Comparison of ENCODE assay signal across 20 cellular contexts in the genomic region with DNA sequence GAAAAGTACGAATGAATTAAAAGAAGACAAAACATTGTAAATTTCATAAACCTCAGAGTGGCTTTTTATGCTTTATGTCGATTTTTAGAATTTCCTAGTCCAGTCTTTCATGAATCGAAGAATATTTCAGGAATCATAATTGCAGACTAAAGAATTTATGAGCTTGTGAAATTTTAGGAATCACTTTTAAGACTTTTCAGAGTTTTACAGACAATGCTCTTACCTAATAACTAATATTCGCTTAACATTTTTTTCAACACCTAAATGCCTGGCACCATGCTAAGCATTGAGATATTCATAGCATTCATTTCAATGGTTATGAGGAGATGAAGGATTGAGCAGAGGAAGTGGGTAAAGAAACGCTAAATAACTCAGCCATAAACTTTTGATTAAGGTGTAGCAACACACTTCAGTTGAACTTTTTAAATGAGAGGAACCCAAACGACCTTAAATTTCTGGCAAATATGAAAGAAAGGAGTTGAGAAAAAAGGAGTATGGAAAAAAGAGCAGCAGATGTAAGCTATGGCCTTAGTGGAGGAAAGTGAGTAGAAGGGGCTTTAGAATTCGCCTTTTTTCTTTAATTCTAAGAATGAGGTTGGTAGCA. TPM values are rescaled to one million over a fixed set of nuclear protein-coding genes. Genes with fewer than 3 reads are reported as not detected.
DNase-seq lines count a peak whose midpoint lies in the region; ATAC-seq, FAIRE-seq and TF ChIP-seq lines count a peak whose summit lies in the region.
"Had no signal": no experiment of that assay in that cellular context is flagged by ENCODE, and none has a peak within 500 bp of the region (broad histone marks: within the 10 kb centered on the region; RNA-seq: fewer than 3 reads in every experiment).

No MANE protein-coding gene starts in this region.

- H3K27me3 Mint-ChIP-seq in activated T-cell treated with anti-CD3 and anti-CD28 coated beads, Interleukin-2, amount 50 U/mL, for 24 hours, result peaks cover 7% of the 10 kb centered on the region
- H3K27me3 Mint-ChIP-seq in progenitor cell of endocrine pancreas (peaks cover 27% of the 10 kb centered on the region), nephron progenitor cell (ENCODE audit: low read depth, poor library complexity) (peaks cover 62% of the 10 kb centered on the region)

- FAIRE-seq in K562 (lab: Jason Lieb, UNC) (no peak), GM19239 (lab: Jason Lieb, UNC) (no peak)
- FAIRE-seq: frontal cortex had no signal

- TF ChIP-seq CTCF in K562 (IDR thresholded peaks at IDR 0.05 in 2 of 3, conservative IDR thresholded peaks at IDR 0.05 in 1 of 3; ENCODE audit: insufficient read depth in 2 of 3, low read depth in 1 of 3, low read length in 3 of 3) (no peak), progenitor cell of endocrine pancreas (IDR thresholded peaks at IDR 0.05; ENCODE audit: unreplicated experiment) (no peak), nephron progenitor cell (IDR thresholded peaks at IDR 0.05) (no peak)

- intact Hi-C loops in K562 (cut with micrococcal nuclease), result no loop called here

- peak overlapping the region; percentile 90 for H3K27ac Mint-ChIP-seq in activated T-cell treated with anti-CD3 and anti-CD28 coated beads, Interleukin-2, amount 50 U/mL, for 24 hours
- peak overlapping the region; percentile 31 for H3K27ac Mint-ChIP-seq in progenitor cell of endocrine pancreas
- no peak overlapping the region for H3K27ac Mint-ChIP-seq in nephron progenitor cell
- H3K27ac Mint-ChIP-seq: CD14-positive monocyte had no signal

- no peak overlapping the region for H3K4me2 ChIP-seq in K562 (ENCODE audit: insufficient read depth, low read length)

- H3K27ac ChIP-seq in K562 (ENCODE audit: extremely low read depth, low read depth, low read length), result no peak overlapping the region
- H3K27ac ChIP-seq: colonic mucosa, HL-60, stomach had no signal

- H3K4me3 ChIP-seq in K562, result no peak overlapping the region
- H3K4me3 ChIP-seq: colonic mucosa, lung, stomach had no signal

- in situ Hi-C loops in K562 (cut with MboI), result no loop called here

- no peaks in the 10 kb centered on the region for H4K20me1 ChIP-seq in K562 (replicated peaks; ENCODE audit: control insufficient read depth, insufficient read depth, low read length)

- H3K36me3 Mint-ChIP-seq in activated T-cell treated with anti-CD3 and anti-CD28 coated beads, Interleukin-2, amount 50 U/mL, for 24 hours (ENCODE audit: low read depth), result peaks cover 10% of the 10 kb centered on the region
- H3K36me3 Mint-ChIP-seq in progenitor cell of endocrine pancreas (ENCODE audit: insufficient read depth), result peaks cover 1% of the 10 kb centered on the region
- H3K36me3 Mint-ChIP-seq in nephron progenitor cell (ENCODE audit: low read depth), result peaks cover 8% of the 10 kb centered on the region
- H3K36me3 Mint-ChIP-seq: naive B cell had no signal

- peaks cover 5% of the 10 kb centered on the region for H3K9me3 Mint-ChIP-seq in activated T-cell treated with anti-CD3 and anti-CD28 coated beads, Interleukin-2, amount 50 U/mL, for 24 hours
- H3K9me3 Mint-ChIP-seq in progenitor cell of endocrine pancreas (ENCODE audit: low read depth) (peaks cover 6% of the 10 kb centered on the region), nephron progenitor cell (peaks cover 23% of the 10 kb centered on the region)

- H2AFZ ChIP-seq in K562 (ENCODE audit: low read depth, low read length), result peak overlapping the region; percentile 53; the same call in 1 of the 2 replicates

- CTCF ChIA-PET in K562 (lab: Yijun Ruan, JAX; ENCODE audit: low intra/inter-chr PET ratio), result no interaction called here

- no peak for ATAC-seq in K562

- no peak for TF ChIP-seq POLR2A in K562 (conservative IDR thresholded peaks at IDR 0.05)

- POLR2A ChIA-PET in K562 (lab: Yijun Ruan, JAX), result no interaction called here

- H3K4me1 Mint-ChIP-seq in activated T-cell treated with anti-CD3 and anti-CD28 coated beads, Interleukin-2, amount 50 U/mL, for 24 hours (ENCODE audit: low read depth), result peaks cover 57% of the 10 kb centered on the region
- peaks cover 34% of the 10 kb centered on the region for H3K4me1 Mint-ChIP-seq in progenitor cell of endocrine pancreas (ENCODE audit: low read depth)
- H3K4me1 Mint-ChIP-seq in nephron progenitor cell, result peaks cover 14% of the 10 kb centered on the region

- WGBS in K562 (ENCODE audit: insufficient coverage, low coverage, missing lambda C conversion rate), result 19% methylated on average over 7 of the region's 7 CpGs

- 0 out of 5 replicates have a peak, but pooled peaks cover 0 to 3% of the 10 kb centered on the region in 2 experiments for H3K27me3 ChIP-seq in K562 (ENCODE audit: control insufficient read depth in 2 of 2, insufficient read depth in 2 of 2, low read length in 2 of 2)

- H3K4me1 ChIP-seq in K562 (replicated peaks in 1 of 2; ENCODE audit: control insufficient read depth in 2 of 2, insufficient read depth in 2 of 2, low read length in 2 of 2), result peaks cover 6 to 12% of the 10 kb centered on the region in 2 experiments; a peak in 4 of 5 replicates
- H3K4me1 ChIP-seq: colonic mucosa had no signal

- H3K9me1 ChIP-seq in K562 (ENCODE audit: control insufficient read depth, insufficient read depth, low read length), result no peaks in the 10 kb centered on the region

- no peak for TF ChIP-seq EP300 in K562 (IDR thresholded peaks at IDR 0.05; ENCODE audit: low read length)

- H3K9ac ChIP-seq in K562 (ENCODE audit: insufficient read depth in 1 of 2, low read depth in 2 of 2, low read length in 2 of 2), result no peak overlapping the region

- H3K79me2 ChIP-seq in K562 (ENCODE audit: control insufficient read depth, insufficient read depth, low read length), result 0 out of 3 replicates have a peak, but pooled peaks cover 4% of the 10 kb centered on the region

- H3K36me3 ChIP-seq in K562 (ENCODE audit: control insufficient read depth, insufficient read depth, low read length), result no peaks in the 10 kb centered on the region
- H3K36me3 ChIP-seq: colonic mucosa, stomach had no signal

- TF ChIP-seq RAD21 in K562 (CRISPR knock-in tag; conservative IDR thresholded peaks at IDR 0.05 in 1 of 2, IDR thresholded peaks at IDR 0.05 in 1 of 2), result no peak

- no peak for DNase-seq in activated T-cell treated with anti-CD3 and anti-CD28 coated beads, Interleukin-2, amount 50 U/mL, for 24 hours
- DNase-seq in activated T-cell treated with anti-CD3 and anti-CD28 coated beads, Interleukin-2, amount 50 U/mL, for 1 hour, result no peak
- DNase-seq in NOMO-1 treated with DMSO at 0.1 percent for 48 hours (lab: John Stamatoyannopoulos, UW; ENCODE audit: unreplicated experiment) (peak; percentile 47), K562 (ENCODE audit: extremely low read depth in 1 of 4, low spot score in 3 of 4) (no peak), progenitor cell of endocrine pancreas (ENCODE audit: low spot score, unreplicated experiment) (no peak), cerebellum (ENCODE audit: low spot score) (no peak), nephron progenitor cell (no peak), GM19239 (ENCODE audit: insufficient read length, low spot score) (no peak)
- DNase-seq: colonic mucosa; Karpas-422; naive B cell; NCI-H1417 treated with DMSO at 0.1 percent for 48 hours; NCI-H345; NK-92 treated with Interleukin-12 subunit alpha and Interleukin-12 subunit beta, amount 100 ng/mL, for 24 hours; SHP77; stomach had no signal

- H3K9me3 ChIP-seq in K562 (replicated peaks; ENCODE audit: control insufficient read depth, insufficient read depth, low read depth, low read length), result peaks cover 8% of the 10 kb centered on the region; the same call in 1 of the 2 replicates
- H3K9me3 ChIP-seq: colonic mucosa had no signal

- peak overlapping the region; percentile 77 for H3K4me3 Mint-ChIP-seq in activated T-cell treated with anti-CD3 and anti-CD28 coated beads, Interleukin-2, amount 50 U/mL, for 24 hours
- no peak overlapping the region for H3K4me3 Mint-ChIP-seq in progenitor cell of endocrine pancreas (ENCODE audit: low read depth)
- H3K4me3 Mint-ChIP-seq in nephron progenitor cell, result no peak overlapping the region

- no TSS peak for BruUV-seq in K562 (replicated peaks; lab: Mats Ljungman, UMichigan)

TF ChIP-seq in K562, 482 proteins besides CTCF, POLR2A, EP300 and RAD21 (continues in another document):
- TF ChIP-seq, protein P1, sequence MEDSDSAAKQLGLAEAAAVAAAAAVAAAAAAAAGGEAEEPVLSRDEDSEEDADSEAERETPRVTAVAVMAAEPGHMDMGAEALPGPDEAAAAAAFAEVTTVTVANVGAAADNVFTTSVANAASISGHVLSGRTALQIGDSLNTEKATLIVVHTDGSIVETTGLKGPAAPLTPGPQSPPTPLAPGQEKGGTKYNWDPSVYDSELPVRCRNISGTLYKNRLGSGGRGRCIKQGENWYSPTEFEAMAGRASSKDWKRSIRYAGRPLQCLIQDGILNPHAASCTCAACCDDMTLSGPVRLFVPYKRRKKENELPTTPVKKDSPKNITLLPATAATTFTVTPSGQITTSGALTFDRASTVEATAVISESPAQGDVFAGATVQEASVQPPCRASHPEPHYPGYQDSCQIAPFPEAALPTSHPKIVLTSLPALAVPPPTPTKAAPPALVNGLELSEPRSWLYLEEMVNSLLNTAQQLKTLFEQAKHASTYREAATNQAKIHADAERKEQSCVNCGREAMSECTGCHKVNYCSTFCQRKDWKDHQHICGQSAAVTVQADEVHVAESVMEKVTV (CRISPR knock-in tag; IDR thresholded peaks at IDR 0.05), result no peak
- no peak for TF ChIP-seq ZFP36 (IDR thresholded peaks at IDR 0.05; ENCODE audit: low read depth, low read length, partially characterized antibody)
- TF ChIP-seq RB1 (IDR thresholded peaks at IDR 0.05; ENCODE audit: low read depth), result no peak
- TF ChIP-seq TAF15 (IDR thresholded peaks at IDR 0.05; ENCODE audit: low read depth, low read length), result no peak

RNA-seq across cellular contexts. Expression of a gene that starts 0.7 kb away (rescaled TPM):
- 4.8 and 8.7 TPM in 2 replicates for total RNA-seq in K562 (2011; cell fraction: chromatin; rRNA removed; ENCODE audit: low replicate concordance)
- 1.4 and 1.7 TPM in 2 replicates for total RNA-seq in K562 (2011; cell fraction: nucleolus; rRNA removed)
- total RNA-seq in K562 (2011; cell fraction: nucleoplasm; rRNA removed), result 4.2 and 8.9 TPM in 2 replicates
- total RNA-seq in K562 (2014; rRNA removed) (2.8 and 5.7 TPM in 2 replicates), K562 (2014; rRNA removed; fragmentation: Illumina TruSeq; extraction: Trizol) (3.4 and 4.0 TPM in 2 replicates), K562 (2015; rRNA removed; fragmentation: Illumina TruSeq; extraction: Trizol) (2.1 and 3.3 TPM in 2 replicates), K562 (2021) (2.1 and 3.0 TPM in 2 replicates), progenitor cell of endocrine pancreas (11.6 and 13.3 TPM in 2 replicates), cerebellum (4.4 TPM)
- polyA plus RNA-seq in K562 (2011; rRNA removed) (3.1 and 4.2 TPM in 2 replicates), K562 (2014; fragmentation: Illumina TruSeq; extraction: Trizol) (2.8 and 2.9 TPM in 2 replicates), K562 (2014; fragmentation: Nextera tagmentation; extraction: Ambion mirVana) (1 to 10 TPM; 2.1 to 2.4 TPM), K562 (2014; rRNA removed) (2.3 and 2.9 TPM in 2 replicates)
- 0.91 and 1.9 TPM in 2 replicates for polyA plus RNA-seq in K562 (2011; cell fraction: cytosol; rRNA removed)
- polyA plus RNA-seq in K562 (2011; cell fraction: nucleus; rRNA removed), result 3.0 and 3.1 TPM in 2 replicates
- 1.7 and 2.8 TPM in 2 replicates for polyA plus RNA-seq in K562 (2012)
- 14.8 and 19.0 TPM in 2 replicates for polyA minus RNA-seq in K562 (2011; rRNA and poly(A)+ RNA removed)
- 1.4 and 1.7 TPM in 2 replicates for polyA minus RNA-seq in K562 (2011; cell fraction: cytosol; rRNA and poly(A)+ RNA removed)
- polyA minus RNA-seq in K562 (2011; cell fraction: nucleus; rRNA and poly(A)+ RNA removed), result 2.2 and 2.6 TPM in 2 replicates
